Comparison of ENCODE assay signal across 8 cellular contexts in genomic region chr10:131980757-131981428, GRCh38. TPM values are rescaled to one million over a fixed set of nuclear protein-coding genes. Genes with fewer than 3 reads are reported as not detected.
A peak's percentile ranks its signal among the peaks of the same experiment; 100 is the strongest.
DNase-seq lines count a peak whose midpoint lies in the region; ATAC-seq lines count a peak whose summit lies in the region.

No MANE protein-coding gene starts in this region.

- ATAC-seq in activated CD4-positive, alpha-beta T cell treated with anti-CD3 and anti-CD28 coated beads for 36 hours, result no peak
- ATAC-seq in activated T-cell treated with anti-CD3 and anti-CD28 coated beads, Interleukin-2, amount 50 U/mL, for 72 hours (replicated peaks in 1 of 2), result no peak
- ATAC-seq in right cardiac atrium (peak in 1 of 2 donors; percentile 3), HG02884 (IDR thresholded peaks at IDR 0.05; ENCODE audit: unreplicated experiment) (no peak), HG02759 (IDR thresholded peaks at IDR 0.05; ENCODE audit: unreplicated experiment) (no peak)

- peaks cover 3% of the 10 kb centered on the region for H3K4me1 ChIP-seq in right cardiac atrium (ENCODE audit: control insufficient read depth, insufficient read depth, low read length)

- peak overlapping the region; percentile 79 for H3K27ac Mint-ChIP-seq in activated CD4-positive, alpha-beta T cell treated with anti-CD3 and anti-CD28 coated beads for 36 hours
- H3K27ac Mint-ChIP-seq in activated T-cell treated with anti-CD3 and anti-CD28 coated beads, Interleukin-2, amount 50 U/mL, for 72 hours, result peak overlapping the region; percentile 44

- WGBS in right cardiac atrium, result 5% methylated on average over 31 of the region's 31 CpGs

- H3K4me1 Mint-ChIP-seq in activated CD4-positive, alpha-beta T cell treated with anti-CD3 and anti-CD28 coated beads for 36 hours, result peaks cover 43% of the 10 kb centered on the region
- peaks cover 41% of the 10 kb centered on the region for H3K4me1 Mint-ChIP-seq in activated T-cell treated with anti-CD3 and anti-CD28 coated beads, Interleukin-2, amount 50 U/mL, for 72 hours (ENCODE audit: low read depth)

- intact Hi-C loops in activated CD4-positive, alpha-beta T cell treated with anti-CD3 and anti-CD28 coated beads for 36 hours (cut with DNase I, micrococcal nuclease), result loop anchor here (1.0 to 5.0 kb wide), 7 partner anchors 54 to 1870 kb away; partner anchors contain the start of genes C10orf143 (in 1 of the 2), LRRC27 (in 1 of the 2) and STK32C (in 1 of the 2)
- intact Hi-C loops in right cardiac atrium (cut with DNase I), result no loop called here

- H3K27ac ChIP-seq in right cardiac atrium (ENCODE audit: low read length), result peak overlapping the region; percentile 14

- no peaks in the 10 kb centered on the region for H3K9me3 Mint-ChIP-seq in activated CD4-positive, alpha-beta T cell treated with anti-CD3 and anti-CD28 coated beads for 36 hours (ENCODE audit: low read depth)
- no peaks in the 10 kb centered on the region for H3K9me3 Mint-ChIP-seq in activated T-cell treated with anti-CD3 and anti-CD28 coated beads, Interleukin-2, amount 50 U/mL, for 72 hours

- no peak for DNase-seq in activated CD4-positive, alpha-beta T cell treated with anti-CD3 and anti-CD28 coated beads for 36 hours
- no peak for DNase-seq in activated CD4-positive, alpha-beta T cell treated with anti-CD3 and anti-CD28 coated beads for 4 hours
- no peak for DNase-seq in activated T-cell treated with anti-CD3 and anti-CD28 coated beads, Interleukin-2, amount 50 U/mL, for 72 hours
- peak in 1 of 3 donors; percentile 63 for DNase-seq in right cardiac atrium
- no peak for DNase-seq in skeletal muscle cell (ENCODE audit: low read depth)
- DNase-seq in NCI-H2107 treated with DMSO at 0.1 percent for 48 hours (lab: John Stamatoyannopoulos, UW; ENCODE audit: unreplicated experiment), result no peak

- H3K4me3 Mint-ChIP-seq in activated CD4-positive, alpha-beta T cell treated with anti-CD3 and anti-CD28 coated beads for 36 hours, result peak overlapping the region; percentile 90
- peak overlapping the region; percentile 94 to 95 for H3K4me3 Mint-ChIP-seq in activated T-cell treated with anti-CD3 and anti-CD28 coated beads, Interleukin-2, amount 50 U/mL, for 72 hours

- CTCF ChIA-PET in activated CD4-positive, alpha-beta T cell treated with anti-CD3 and anti-CD28 coated beads for 36 hours (lab: Charles Lee), result interaction anchor here (0.7 to 1.5 kb wide), 9 partner anchors 8 to 243 kb away, joined by 3 to 7 read pairs (median 3); no protein-coding TSS in a partner anchor

- no peaks in the 10 kb centered on the region for H3K27me3 ChIP-seq in right cardiac atrium (ENCODE audit: control insufficient read depth, insufficient read depth)

- no peaks in the 10 kb centered on the region for H3K9me3 ChIP-seq in right cardiac atrium (ENCODE audit: control insufficient read depth, low read length)

- H3K4me3 ChIP-seq in right cardiac atrium (ENCODE audit: low read length), result peak overlapping the region; percentile 77
- peak overlapping the region; percentile 97 for H3K4me3 ChIP-seq in skeletal muscle cell (ENCODE audit: low read depth, low read length)

- POLR2A ChIA-PET in activated CD4-positive, alpha-beta T cell treated with anti-CD3 and anti-CD28 coated beads for 36 hours (lab: Charles Lee), result no interaction called here

- peaks cover 52% of the 10 kb centered on the region for H3K36me3 Mint-ChIP-seq in activated CD4-positive, alpha-beta T cell treated with anti-CD3 and anti-CD28 coated beads for 36 hours (ENCODE audit: low read depth)
- no peaks in the 10 kb centered on the region for H3K36me3 Mint-ChIP-seq in activated T-cell treated with anti-CD3 and anti-CD28 coated beads, Interleukin-2, amount 50 U/mL, for 72 hours (ENCODE audit: insufficient read depth in 2 of 2)

- H3K27me3 Mint-ChIP-seq in activated CD4-positive, alpha-beta T cell treated with anti-CD3 and anti-CD28 coated beads for 36 hours, result no peaks in the 10 kb centered on the region
- H3K27me3 Mint-ChIP-seq in activated T-cell treated with anti-CD3 and anti-CD28 coated beads, Interleukin-2, amount 50 U/mL, for 72 hours (ENCODE audit: low read depth), result no peaks in the 10 kb centered on the region

RNA-seq across cellular contexts. Expression of gene BNIP3, which starts 0.8 kb away (rescaled TPM):
- 100 to 1,000 TPM; 200 to 256 TPM for total RNA-seq in activated CD4-positive, alpha-beta T cell treated with anti-CD3 and anti-CD28 coated beads for 36 hours
- 10 to 100 TPM; 31.3 to 51.7 TPM for total RNA-seq in activated T-cell treated with anti-CD3 and anti-CD28 coated beads, Interleukin-2, amount 50 U/mL, for 72 hours
- 100 to 1,000 TPM in 1 of 4 donors, 10 to 100 TPM in 3; 73.2 to 114 (median 92.2) TPM for total RNA-seq in right cardiac atrium
- polyA plus RNA-seq in right cardiac atrium, result 64.8 TPM

Comparison
In these comparisons a context has a peak if more than half of its experiments do, and no peak if none do; other contexts are left out.
1. intact Hi-C loops: an anchor here in activated CD4-positive, alpha-beta T cell treated with anti-CD3 and anti-CD28 coated beads for 36 hours (1.0 to 5.0 kb wide); none called in right cardiac atrium.